Comparison of ENCODE assay signal across 1 cellular context in the genomic region with DNA sequence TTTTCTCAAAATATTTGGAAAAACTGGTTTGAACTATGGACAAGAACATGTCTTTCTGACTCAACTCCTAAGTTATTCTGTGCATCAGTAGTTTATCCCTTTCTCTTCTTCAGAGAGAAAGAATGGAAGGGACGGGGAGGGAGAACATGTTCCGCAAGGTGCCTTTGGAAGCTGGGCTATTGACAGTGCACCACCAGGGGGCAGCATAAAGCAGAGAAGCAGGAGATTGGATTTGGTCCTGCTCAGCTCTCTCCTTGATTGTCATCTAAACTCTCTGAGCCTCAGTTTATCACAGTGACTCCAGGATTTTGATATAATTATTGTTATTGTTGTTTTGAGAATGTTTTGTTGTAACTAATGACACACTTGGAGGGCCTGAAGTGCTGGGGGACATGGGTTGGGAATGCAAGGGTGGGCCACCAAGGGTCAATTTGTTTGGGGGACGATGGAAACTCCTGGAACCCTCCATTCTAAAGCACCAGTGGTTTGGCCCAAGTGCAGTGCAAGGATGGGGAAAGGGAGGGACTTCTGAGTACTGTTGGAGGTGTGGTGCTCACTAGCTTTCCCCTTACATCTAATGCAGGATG.
TF ChIP-seq lines count a peak whose summit lies in the region.

No MANE protein-coding gene starts in this region.

TF ChIP-seq in WTC11, 78 proteins besides CTCF, POLR2A, EP300 and RAD21 (continued from another document):
- TF ChIP-seq, protein P1, sequence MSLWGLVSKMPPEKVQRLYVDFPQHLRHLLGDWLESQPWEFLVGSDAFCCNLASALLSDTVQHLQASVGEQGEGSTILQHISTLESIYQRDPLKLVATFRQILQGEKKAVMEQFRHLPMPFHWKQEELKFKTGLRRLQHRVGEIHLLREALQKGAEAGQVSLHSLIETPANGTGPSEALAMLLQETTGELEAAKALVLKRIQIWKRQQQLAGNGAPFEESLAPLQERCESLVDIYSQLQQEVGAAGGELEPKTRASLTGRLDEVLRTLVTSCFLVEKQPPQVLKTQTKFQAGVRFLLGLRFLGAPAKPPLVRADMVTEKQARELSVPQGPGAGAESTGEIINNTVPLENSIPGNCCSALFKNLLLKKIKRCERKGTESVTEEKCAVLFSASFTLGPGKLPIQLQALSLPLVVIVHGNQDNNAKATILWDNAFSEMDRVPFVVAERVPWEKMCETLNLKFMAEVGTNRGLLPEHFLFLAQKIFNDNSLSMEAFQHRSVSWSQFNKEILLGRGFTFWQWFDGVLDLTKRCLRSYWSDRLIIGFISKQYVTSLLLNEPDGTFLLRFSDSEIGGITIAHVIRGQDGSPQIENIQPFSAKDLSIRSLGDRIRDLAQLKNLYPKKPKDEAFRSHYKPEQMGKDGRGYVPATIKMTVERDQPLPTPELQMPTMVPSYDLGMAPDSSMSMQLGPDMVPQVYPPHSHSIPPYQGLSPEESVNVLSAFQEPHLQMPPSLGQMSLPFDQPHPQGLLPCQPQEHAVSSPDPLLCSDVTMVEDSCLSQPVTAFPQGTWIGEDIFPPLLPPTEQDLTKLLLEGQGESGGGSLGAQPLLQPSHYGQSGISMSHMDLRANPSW (CRISPR knock-in tag; conservative IDR thresholded peaks at IDR 0.05; ENCODE audit: low read depth) = no peak
- TF ChIP-seq, protein P2, sequence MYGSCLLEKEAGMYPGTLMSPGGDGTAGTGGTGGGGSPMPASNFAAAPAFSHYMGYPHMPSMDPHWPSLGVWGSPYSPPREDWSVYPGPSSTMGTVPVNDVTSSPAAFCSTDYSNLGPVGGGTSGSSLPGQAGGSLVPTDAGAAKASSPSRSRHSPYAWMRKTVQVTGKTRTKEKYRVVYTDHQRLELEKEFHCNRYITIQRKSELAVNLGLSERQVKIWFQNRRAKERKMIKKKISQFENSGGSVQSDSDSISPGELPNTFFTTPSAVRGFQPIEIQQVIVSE (CRISPR knock-in tag; IDR thresholded peaks at IDR 0.05; ENCODE audit: borderline replicate concordance) = no peak
- TF ChIP-seq, protein P3, sequence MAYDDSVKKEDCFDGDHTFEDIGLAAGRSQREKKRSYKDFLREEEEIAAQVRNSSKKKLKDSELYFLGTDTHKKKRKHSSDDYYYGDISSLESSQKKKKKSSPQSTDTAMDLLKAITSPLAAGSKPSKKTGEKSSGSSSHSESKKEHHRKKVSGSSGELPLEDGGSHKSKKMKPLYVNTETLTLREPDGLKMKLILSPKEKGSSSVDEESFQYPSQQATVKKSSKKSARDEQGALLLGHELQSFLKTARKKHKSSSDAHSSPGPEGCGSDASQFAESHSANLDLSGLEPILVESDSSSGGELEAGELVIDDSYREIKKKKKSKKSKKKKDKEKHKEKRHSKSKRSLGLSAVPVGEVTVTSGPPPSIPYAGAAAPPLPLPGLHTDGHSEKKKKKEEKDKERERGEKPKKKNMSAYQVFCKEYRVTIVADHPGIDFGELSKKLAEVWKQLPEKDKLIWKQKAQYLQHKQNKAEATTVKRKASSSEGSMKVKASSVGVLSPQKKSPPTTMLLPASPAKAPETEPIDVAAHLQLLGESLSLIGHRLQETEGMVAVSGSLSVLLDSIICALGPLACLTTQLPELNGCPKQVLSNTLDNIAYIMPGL (CRISPR knock-in tag; IDR thresholded peaks at IDR 0.05) = no peak
- no peak for TF ChIP-seq GTF2I (CRISPR knock-in tag; conservative IDR thresholded peaks at IDR 0.05)
TF ChIP-seq in WTC11: peak in this region for 0.
